In the genomic region with DNA sequence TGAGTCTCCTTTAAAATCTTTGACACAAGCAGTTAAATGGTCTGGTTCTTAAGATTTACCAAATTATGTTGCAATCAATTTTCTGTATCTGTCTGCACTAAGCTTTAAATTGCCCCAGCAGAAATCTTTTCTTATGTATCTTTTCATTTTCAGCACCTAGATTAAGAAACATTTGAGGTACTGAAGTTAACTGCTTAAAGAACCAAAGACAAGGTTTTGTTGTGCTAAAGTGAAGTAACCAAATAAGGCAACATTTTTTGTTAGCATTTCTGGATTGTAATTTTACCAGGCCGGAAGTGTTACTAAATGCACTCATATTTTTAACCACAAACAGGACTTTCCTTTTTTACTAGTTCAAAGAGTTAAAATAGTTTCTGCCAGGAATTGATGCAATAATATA, we compare ENCODE assay signal across 1 cellular context.
TF ChIP-seq lines count a peak whose summit lies in the region.

No MANE protein-coding gene starts in this region.

TF ChIP-seq in IMR-90, 13 proteins besides CTCF, POLR2A, EP300 and RAD21:
- peak; percentile 87 for TF ChIP-seq CEBPB (IDR thresholded peaks at IDR 0.05; ENCODE audit: low read depth, low read length)
- no peak for TF ChIP-seq MAZ (IDR thresholded peaks at IDR 0.05; ENCODE audit: borderline replicate concordance, low read depth, low read length)
TF ChIP-seq in IMR-90: peak in this region for 1.
